ENCODE assay signal across 7 cellular contexts in genomic region chr1:35809156-35810095, GRCh38. TPM values are rescaled to one million over a fixed set of nuclear protein-coding genes. Genes with fewer than 3 reads are reported as not detected.
A peak's percentile ranks its signal among the peaks of the same experiment; 100 is the strongest.
DNase-seq lines count a peak whose midpoint lies in the region; ATAC-seq, FAIRE-seq and TF ChIP-seq lines count a peak whose summit lies in the region.

No MANE protein-coding gene starts in this region.

- H3K4me2 ChIP-seq in hepatocyte: peak overlapping the region; percentile 93

- intact Hi-C loops in activated CD8-positive, alpha-beta T cell treated with anti-CD3 and anti-CD28 coated beads for 36 hours (cut with micrococcal nuclease): no loop called here

- ATAC-seq in activated CD8-positive, alpha-beta T cell treated with anti-CD3 and anti-CD28 coated beads for 36 hours: no peak
- ATAC-seq in stimulated activated naive B cell treated with anti-CD40 and anti-IgM and Interleukin-4, amounts not matched to agents 10 μg/mL and 1 μg/mL and 100 μg/mL, for 72 hours (replicated peaks): no peak

- H3K27ac ChIP-seq in hepatocyte: peak overlapping the region; percentile 88

- H3K27ac Mint-ChIP-seq in HFFc6: peak overlapping the region; percentile 82
- peak overlapping the region; percentile 81 for H3K27ac Mint-ChIP-seq in activated CD8-positive, alpha-beta T cell treated with anti-CD3 and anti-CD28 coated beads for 36 hours
- peak overlapping the region; percentile 90 for H3K27ac Mint-ChIP-seq in stimulated activated naive B cell treated with anti-CD40 and anti-IgM and Interleukin-4, amounts not matched to agents 10 μg/mL and 1 μg/mL and 100 μg/mL, for 72 hours

- DNase-seq in HFFc6 (no peak), hepatocyte (ENCODE audit: low spot score) (no peak), NCI-H1048 (lab: John Stamatoyannopoulos, UW) (no peak), amygdala (lab: John Stamatoyannopoulos, UW) (no peak), urothelium cell line (ENCODE audit: low spot score) (no peak)
- DNase-seq in activated CD8-positive, alpha-beta T cell treated with anti-CD3 and anti-CD28 coated beads for 36 hours: no peak
- no peak for DNase-seq in stimulated activated naive B cell treated with anti-CD40 and anti-IgM and Interleukin-4, amounts not matched to agents 10 μg/mL and 1 μg/mL and 100 μg/mL, for 72 hours

- no peaks in the 10 kb centered on the region for H3K9me3 Mint-ChIP-seq in HFFc6
- H3K9me3 Mint-ChIP-seq in activated CD8-positive, alpha-beta T cell treated with anti-CD3 and anti-CD28 coated beads for 36 hours: no peaks in the 10 kb centered on the region
- no peaks in the 10 kb centered on the region for H3K9me3 Mint-ChIP-seq in stimulated activated naive B cell treated with anti-CD40 and anti-IgM and Interleukin-4, amounts not matched to agents 10 μg/mL and 1 μg/mL and 100 μg/mL, for 72 hours

- no peaks in the 10 kb centered on the region; the same call in 1 of the 2 replicates for H3K27me3 Mint-ChIP-seq in HFFc6 (ENCODE audit: insufficient read depth)
- H3K27me3 Mint-ChIP-seq in activated CD8-positive, alpha-beta T cell treated with anti-CD3 and anti-CD28 coated beads for 36 hours: no peaks in the 10 kb centered on the region
- no peaks in the 10 kb centered on the region for H3K27me3 Mint-ChIP-seq in stimulated activated naive B cell treated with anti-CD40 and anti-IgM and Interleukin-4, amounts not matched to agents 10 μg/mL and 1 μg/mL and 100 μg/mL, for 72 hours

- peak overlapping the region; percentile 92 for H3K4me3 Mint-ChIP-seq in HFFc6
- peak overlapping the region; percentile 78 for H3K4me3 Mint-ChIP-seq in activated CD8-positive, alpha-beta T cell treated with anti-CD3 and anti-CD28 coated beads for 36 hours
- H3K4me3 Mint-ChIP-seq in stimulated activated naive B cell treated with anti-CD40 and anti-IgM and Interleukin-4, amounts not matched to agents 10 μg/mL and 1 μg/mL and 100 μg/mL, for 72 hours: peak overlapping the region; percentile 82 to 91

- TF ChIP-seq CTCF in HFFc6 (IDR thresholded peaks at IDR 0.05) (no peak), hepatocyte (IDR thresholded peaks at IDR 0.05; ENCODE audit: poor library complexity) (no peak)
- TF ChIP-seq CTCF in activated CD8-positive, alpha-beta T cell treated with anti-CD3 and anti-CD28 coated beads for 36 hours (IDR thresholded peaks at IDR 0.05): no peak

- WGBS in hepatocyte (ENCODE audit: low lambda C conversion rate, missing lambda C conversion rate): 59% methylated on average over 7 of the region's 7 CpGs

- POLR2A ChIA-PET in activated CD8-positive, alpha-beta T cell treated with anti-CD3 and anti-CD28 coated beads for 36 hours (lab: Charles Lee): interaction anchor here (0.8 to 1.4 kb wide), 2 partner anchors 12 to 41 kb away, joined by 3 read pairs; no protein-coding TSS in a partner anchor

- H3K79me2 ChIP-seq in hepatocyte: peaks cover 51% of the 10 kb centered on the region

- H3K9me3 ChIP-seq in hepatocyte (ENCODE audit: low read depth): no peaks in the 10 kb centered on the region

- peaks cover 12% of the 10 kb centered on the region for H3K4me1 ChIP-seq in hepatocyte (ENCODE audit: insufficient read depth)

- H3K4me3 ChIP-seq in hepatocyte: peak overlapping the region; percentile 83

- H4K20me1 ChIP-seq in hepatocyte (ENCODE audit: insufficient read depth, poor library complexity, severe bottlenecking): no peaks in the 10 kb centered on the region

- H3K4me1 Mint-ChIP-seq in HFFc6 (ENCODE audit: low read depth): peaks cover 31% of the 10 kb centered on the region
- peaks cover 27% of the 10 kb centered on the region for H3K4me1 Mint-ChIP-seq in activated CD8-positive, alpha-beta T cell treated with anti-CD3 and anti-CD28 coated beads for 36 hours (ENCODE audit: low read depth)
- peaks cover 14 to 37% of the 10 kb centered on the region in 2 donors for H3K4me1 Mint-ChIP-seq in stimulated activated naive B cell treated with anti-CD40 and anti-IgM and Interleukin-4, amounts not matched to agents 10 μg/mL and 1 μg/mL and 100 μg/mL, for 72 hours

- peak overlapping the region; percentile 97 for H2AFZ ChIP-seq in hepatocyte

- H3K9me2 ChIP-seq in hepatocyte (replicated peaks; ENCODE audit: insufficient read depth): no peaks in the 10 kb centered on the region

- H3K36me3 Mint-ChIP-seq in HFFc6 (ENCODE audit: low read depth): no peaks in the 10 kb centered on the region
- no peaks in the 10 kb centered on the region for H3K36me3 Mint-ChIP-seq in activated CD8-positive, alpha-beta T cell treated with anti-CD3 and anti-CD28 coated beads for 36 hours (ENCODE audit: low read depth)
- H3K36me3 Mint-ChIP-seq in stimulated activated naive B cell treated with anti-CD40 and anti-IgM and Interleukin-4, amounts not matched to agents 10 μg/mL and 1 μg/mL and 100 μg/mL, for 72 hours: no peaks in the 10 kb centered on the region

- CTCF ChIA-PET in activated CD8-positive, alpha-beta T cell treated with anti-CD3 and anti-CD28 coated beads for 36 hours (lab: Charles Lee): interaction anchor here (2.6 kb wide), 1 partner anchor 73 kb away, joined by 7 read pairs; the partner anchor contains the start of gene AGO1

- H3K36me3 ChIP-seq in hepatocyte (replicated peaks; ENCODE audit: insufficient read depth, low read depth): no peaks in the 10 kb centered on the region

- no peaks in the 10 kb centered on the region for H3K27me3 ChIP-seq in hepatocyte

- FAIRE-seq in urothelium cell line (lab: Jason Lieb, UNC): no peak

RNA-seq across cellular contexts. Expression of gene AGO4, which starts 1.6 kb away (rescaled TPM):
- total RNA-seq in HFFc6 (2021; fragmentation: NEBNext Ultra II Directional; extraction: Animal tissue kit (Norgen Biotek cat#: 25700)): 1 to 10 TPM; 3.6 to 6.9 (median 6.3) TPM
- 1 to 10 TPM; 3.8 to 3.9 TPM for total RNA-seq in activated CD8-positive, alpha-beta T cell treated with anti-CD3 and anti-CD28 coated beads for 36 hours
- total RNA-seq in hepatocyte: 8.3 and 12.4 TPM in 2 replicates
- polyA plus RNA-seq in hepatocyte: 3.7 and 5.2 TPM in 2 replicates

RNA-seq across cellular contexts. Expression of gene CLSPN, which starts 39.6 kb away (rescaled TPM):
- total RNA-seq in HFFc6 (2021; fragmentation: NEBNext Ultra II Directional; extraction: Animal tissue kit (Norgen Biotek cat#: 25700)): 10 to 100 TPM; 13.5 to 30.1 (median 27.3) TPM
- total RNA-seq in activated CD8-positive, alpha-beta T cell treated with anti-CD3 and anti-CD28 coated beads for 36 hours: 10 to 100 TPM; 50.8 to 52.5 TPM
- 3.7 and 4.7 TPM in 2 replicates for total RNA-seq in hepatocyte
- 2.2 and 2.9 TPM in 2 replicates for polyA plus RNA-seq in hepatocyte
